In the genomic region with DNA sequence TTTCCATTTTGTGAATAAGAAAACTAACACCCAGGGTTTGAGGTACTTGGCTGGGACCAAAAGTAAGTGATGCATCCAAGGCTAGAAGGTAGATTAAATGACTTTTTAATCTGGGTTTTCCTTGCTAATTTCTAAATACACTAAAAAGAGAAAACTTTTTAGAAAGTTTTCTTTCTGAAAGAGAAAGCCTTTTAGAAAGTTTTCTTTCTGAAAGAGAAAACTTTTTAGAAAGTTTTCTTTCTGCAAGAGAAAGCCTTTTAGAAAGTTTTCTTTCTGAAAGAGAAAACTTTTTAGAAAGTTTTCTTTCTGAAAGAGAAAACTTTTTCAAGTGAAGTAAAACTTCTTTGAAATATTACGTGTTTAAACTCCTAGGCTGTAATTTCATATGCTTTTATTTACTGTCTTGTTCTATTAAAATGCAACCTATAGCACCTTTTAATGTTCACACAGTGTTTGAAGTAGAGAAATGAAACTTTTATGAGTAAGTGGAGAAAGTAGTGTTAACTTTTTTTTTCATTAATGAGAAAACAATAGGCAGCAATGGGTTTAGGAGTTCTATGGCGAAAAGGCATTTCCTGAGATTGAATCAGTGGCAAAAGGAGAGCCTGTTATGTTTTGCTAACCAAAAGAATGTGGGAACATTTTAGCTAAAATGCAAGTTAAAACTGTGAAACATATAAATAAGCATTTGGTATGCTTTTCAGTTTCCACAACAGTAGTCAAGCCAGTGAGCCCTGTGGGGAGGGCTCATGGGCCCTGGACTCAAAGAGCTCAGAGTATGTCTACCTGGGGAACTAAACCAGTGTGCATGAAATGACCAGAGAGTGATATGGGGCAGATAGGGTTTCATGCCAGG, we compare ENCODE assay signal across 1 cellular context.
TF ChIP-seq lines count a peak whose summit lies in the region.

No MANE protein-coding gene starts in this region.

TF ChIP-seq in HepG2, 621 proteins besides CTCF, POLR2A, EP300 and RAD21 (continued from another document):
- TF ChIP-seq, protein P1, sequence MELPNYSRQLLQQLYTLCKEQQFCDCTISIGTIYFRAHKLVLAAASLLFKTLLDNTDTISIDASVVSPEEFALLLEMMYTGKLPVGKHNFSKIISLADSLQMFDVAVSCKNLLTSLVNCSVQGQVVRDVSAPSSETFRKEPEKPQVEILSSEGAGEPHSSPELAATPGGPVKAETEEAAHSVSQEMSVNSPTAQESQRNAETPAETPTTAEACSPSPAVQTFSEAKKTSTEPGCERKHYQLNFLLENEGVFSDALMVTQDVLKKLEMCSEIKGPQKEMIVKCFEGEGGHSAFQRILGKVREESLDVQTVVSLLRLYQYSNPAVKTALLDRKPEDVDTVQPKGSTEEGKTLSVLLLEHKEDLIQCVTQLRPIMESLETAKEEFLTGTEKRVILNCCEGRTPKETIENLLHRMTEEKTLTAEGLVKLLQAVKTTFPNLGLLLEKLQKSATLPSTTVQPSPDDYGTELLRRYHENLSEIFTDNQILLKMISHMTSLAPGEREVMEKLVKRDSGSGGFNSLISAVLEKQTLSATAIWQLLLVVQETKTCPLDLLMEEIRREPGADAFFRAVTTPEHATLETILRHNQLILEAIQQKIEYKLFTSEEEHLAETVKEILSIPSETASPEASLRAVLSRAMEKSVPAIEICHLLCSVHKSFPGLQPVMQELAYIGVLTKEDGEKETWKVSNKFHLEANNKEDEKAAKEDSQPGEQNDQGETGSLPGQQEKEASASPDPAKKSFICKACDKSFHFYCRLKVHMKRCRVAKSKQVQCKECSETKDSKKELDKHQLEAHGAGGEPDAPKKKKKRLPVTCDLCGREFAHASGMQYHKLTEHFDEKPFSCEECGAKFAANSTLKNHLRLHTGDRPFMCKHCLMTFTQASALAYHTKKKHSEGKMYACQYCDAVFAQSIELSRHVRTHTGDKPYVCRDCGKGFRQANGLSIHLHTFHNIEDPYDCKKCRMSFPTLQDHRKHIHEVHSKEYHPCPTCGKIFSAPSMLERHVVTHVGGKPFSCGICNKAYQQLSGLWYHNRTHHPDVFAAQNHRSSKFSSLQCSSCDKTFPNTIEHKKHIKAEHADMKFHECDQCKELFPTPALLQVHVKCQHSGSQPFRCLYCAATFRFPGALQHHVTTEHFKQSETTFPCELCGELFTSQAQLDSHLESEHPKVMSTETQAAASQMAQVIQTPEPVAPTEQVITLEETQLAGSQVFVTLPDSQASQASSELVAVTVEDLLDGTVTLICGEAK (IDR thresholded peaks at IDR 0.05): no peak
- TF ChIP-seq, protein P1 (CRISPR knock-in tag; IDR thresholded peaks at IDR 0.05): no peak
- no peak for TF ChIP-seq ZFYVE20 (CRISPR knock-in tag; IDR thresholded peaks at IDR 0.05; ENCODE audit: borderline replicate concordance, low read depth)
